Comparison of ENCODE assay signal across 2 cellular contexts in genomic region chr2:26778507-26778906, GRCh38.
TF ChIP-seq lines count a peak whose summit lies in the region.

No MANE protein-coding gene starts in this region.

TF ChIP-seq in SK-N-SH, 30 proteins besides CTCF, POLR2A, EP300 and RAD21:
- TF ChIP-seq POLR2AphosphoS5 (IDR thresholded peaks at IDR 0.05; ENCODE audit: low read depth, low read length) (no peak), FOSL2 (IDR thresholded peaks at IDR 0.05; ENCODE audit: borderline replicate concordance, low read depth) (peak; percentile 49; the same call in 1 of the 2 replicates), CHD2 (IDR thresholded peaks at IDR 0.05; ENCODE audit: low read length, partially characterized antibody) (no peak), JUND (IDR thresholded peaks at IDR 0.05) (peak; percentile 14; the same call in 1 of the 2 replicates), GABPA (IDR thresholded peaks at IDR 0.05; ENCODE audit: low read depth) (no peak), FOXJ3 (CRISPR knock-in tag; IDR thresholded peaks at IDR 0.05) (no peak)

TF ChIP-seq in K562, 482 proteins besides CTCF, POLR2A, EP300 and RAD21:
- no peak for TF ChIP-seq FOXA3 (CRISPR knock-in tag; conservative IDR thresholded peaks at IDR 0.05 in 1 of 2, IDR thresholded peaks at IDR 0.05 in 1 of 2)
- no peak for TF ChIP-seq IFI16 (CRISPR knock-in tag; IDR thresholded peaks at IDR 0.05)
- 0 out of 2 replicates have a peak, but pooled peaks have one; percentile 29 for TF ChIP-seq POLR2G (IDR thresholded peaks at IDR 0.05; ENCODE audit: low read depth, low read length)
